9 cellular contexts compared by ENCODE assay signal in the genomic region with DNA sequence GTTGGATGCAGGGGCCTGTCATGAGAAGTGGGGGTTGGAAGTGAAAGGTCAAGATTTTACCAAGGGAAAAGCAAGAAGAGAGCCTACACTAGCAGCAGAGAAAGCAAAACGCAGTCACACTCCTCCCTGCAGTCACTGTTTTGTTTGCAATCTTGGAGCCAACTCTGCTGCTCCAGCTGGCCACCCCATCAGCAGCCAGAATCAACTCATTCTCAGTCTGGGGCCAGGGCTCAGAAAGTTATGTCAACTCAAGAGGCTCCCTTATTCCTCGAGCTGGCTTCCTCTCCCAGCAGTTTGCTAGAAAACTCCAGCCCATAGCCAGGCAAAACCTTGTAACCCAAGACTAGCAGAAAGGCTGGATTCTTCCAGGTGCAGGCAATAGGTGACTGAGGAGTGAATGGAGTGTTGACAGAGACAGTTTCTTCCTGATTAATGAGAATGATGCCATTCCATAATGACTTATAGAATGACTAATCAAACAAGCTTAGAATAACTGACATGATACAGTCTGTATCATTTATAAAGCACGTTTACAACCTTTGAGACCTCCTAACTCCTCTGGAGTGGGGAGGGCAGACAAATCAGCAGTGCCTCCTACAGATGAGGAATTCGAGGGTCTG. TPM values are rescaled to one million over a fixed set of nuclear protein-coding genes. Genes with fewer than 3 reads are reported as not detected.
DNase-seq lines count a peak whose midpoint lies in the region; ATAC-seq, FAIRE-seq and TF ChIP-seq lines count a peak whose summit lies in the region.
"Had no signal": no experiment of that assay in that cellular context is flagged by ENCODE, and none has a peak within 500 bp of the region (broad histone marks: within the 10 kb centered on the region; RNA-seq: fewer than 3 reads in every experiment).

No MANE protein-coding gene starts in this region.

- CTCF ChIA-PET in HepG2 (lab: Yijun Ruan, JAX; ENCODE audit: low intra/inter-chr PET ratio, low total read pairs) = no interaction called here

- 40% methylated on average over 4 of the region's 4 CpGs for WGBS in HepG2 (ENCODE audit: low lambda C conversion rate)

- intact Hi-C loops in HepG2 (cut with micrococcal nuclease; ENCODE audit: unreplicated experiment) = loop anchor here (5.0 kb wide), 1 partner anchor 64 kb away; no protein-coding TSS in a partner anchor

- BruUV-seq in HepG2 (replicated peaks; lab: Mats Ljungman, UMichigan) = no TSS peak

- POLR2A ChIA-PET in HepG2 (lab: Yijun Ruan, JAX) = no interaction called here

- no peak overlapping the region for H2AFZ ChIP-seq in HepG2 (ENCODE audit: low read length)

- H3K4me2 ChIP-seq in HepG2 (ENCODE audit: low read depth, low read length) = no peak overlapping the region

- TF ChIP-seq EP300 in HepG2 (IDR thresholded peaks at IDR 0.05; ENCODE audit: low read depth in 2 of 2, low read length in 2 of 2) (no peak), HepG2 (CRISPR knock-in tag; IDR thresholded peaks at IDR 0.05; ENCODE audit: borderline replicate concordance) (no peak)

- H3K9me3 ChIP-seq in MG63 (no peaks in the 10 kb centered on the region), right atrium auricular region (no peaks in the 10 kb centered on the region), HepG2 (ENCODE audit: low read length) (no peaks in the 10 kb centered on the region)

- H3K27me3 ChIP-seq in MG63 (no peaks in the 10 kb centered on the region), right atrium auricular region (no peaks in the 10 kb centered on the region), HepG2 (ENCODE audit: control insufficient read depth in 1 of 2, insufficient read depth in 2 of 2, low read length in 2 of 2) (no peaks in the 10 kb centered on the region; a peak in 1 of 5 replicates)

- ATAC-seq in HepG2 = no peak
- no peak for ATAC-seq in HG03432 (IDR thresholded peaks at IDR 0.05; ENCODE audit: unreplicated experiment)
- ATAC-seq: activated T-cell treated with anti-CD3 and anti-CD28 coated beads, Interleukin-2, amount 50 U/mL, for 72 hours had no signal

- peaks cover 10% of the 10 kb centered on the region; the same call in 1 of the 2 replicates for H3K36me3 ChIP-seq in MG63
- peaks cover 18% of the 10 kb centered on the region for H3K36me3 ChIP-seq in right atrium auricular region
- H3K36me3 ChIP-seq in HepG2 (replicated peaks in 1 of 2; ENCODE audit: control insufficient read depth in 1 of 2, insufficient read depth in 2 of 2, low read length in 2 of 2) = peaks cover 1 to 14% of the 10 kb centered on the region in 2 experiments; a peak in 3 of 5 replicates

- in situ Hi-C loops in astrocyte of the spinal cord (cut with HindIII; ENCODE audit: low sequenced_read_pairs) = no loop called here
- in situ Hi-C loops in HepG2 (cut with HindIII; ENCODE audit: extremely low pct_ligation_motif_present, low pct_unique_long_range_greater_than_20kb) = loop anchor here (10.0 kb wide), 1 partner anchor 197 kb away; no protein-coding TSS in a partner anchor

- H3K4me3 ChIP-seq in MG63 = no peak overlapping the region
- no peak overlapping the region for H3K4me3 ChIP-seq in astrocyte of the spinal cord (ENCODE audit: low read depth, low read length)
- no peak overlapping the region for H3K4me3 ChIP-seq in right atrium auricular region
- no peak overlapping the region for H3K4me3 ChIP-seq in HepG2 (replicated peaks in 1 of 3; ENCODE audit: insufficient read depth in 1 of 3, low read depth in 2 of 3, low read length in 3 of 3)

- peak; percentile 68 for DNase-seq in MG63
- peak; percentile 83 for DNase-seq in astrocyte of the spinal cord (ENCODE audit: low read depth, low spot score)
- DNase-seq in right atrium auricular region (ENCODE audit: low spot score) = peak; percentile 74
- DNase-seq in smooth muscle cell of the brain vasculature (ENCODE audit: low read depth, low spot score) = peak; percentile 78
- no peak for DNase-seq in activated T-cell treated with anti-CD3 and anti-CD28 coated beads, Interleukin-2, amount 50 U/mL, for 48 hours
- DNase-seq in HepG2 (ENCODE audit: low spot score) = no peak
- DNase-seq in activated CD8-positive, alpha-beta memory T cell treated with anti-CD3 and anti-CD28 coated beads, Interleukin-2, amount 50 U/mL, for 48 hours = no peak
- DNase-seq: activated T-cell treated with anti-CD3 and anti-CD28 coated beads, Interleukin-2, amount 50 U/mL, for 72 hours had no signal

- TF ChIP-seq CTCF in astrocyte of the spinal cord (IDR thresholded peaks at IDR 0.05; ENCODE audit: low read depth, low read length) (no peak), right atrium auricular region (IDR thresholded peaks at IDR 0.05) (no peak), HepG2 (CRISPR knock-in tag; IDR thresholded peaks at IDR 0.05) (no peak)

- no peak overlapping the region for H3K9ac ChIP-seq in HepG2 (ENCODE audit: insufficient read depth, low read depth, low read length)

- FAIRE-seq in HepG2 (lab: Jason Lieb, UNC) = no peak

- H4K20me1 ChIP-seq in HepG2 (ENCODE audit: insufficient read depth, low read length) = no peaks in the 10 kb centered on the region

- H3K27ac ChIP-seq in right atrium auricular region (no peak overlapping the region), HepG2 (ENCODE audit: extremely low read length, insufficient read depth, low read length) (no peak overlapping the region)

- no peak for TF ChIP-seq RAD21 in HepG2 (CRISPR knock-in tag; IDR thresholded peaks at IDR 0.05)

- no peaks in the 10 kb centered on the region for H3K4me1 ChIP-seq in right atrium auricular region
- H3K4me1 ChIP-seq in HepG2 (ENCODE audit: insufficient read depth, low read length) = peaks cover 8% of the 10 kb centered on the region; the same call in 1 of the 2 replicates

- no peaks in the 10 kb centered on the region for H3K79me2 ChIP-seq in HepG2 (ENCODE audit: insufficient read depth, low read length)

- TF ChIP-seq POLR2A in HepG2 (IDR thresholded peaks at IDR 0.05; ENCODE audit: insufficient read depth in 1 of 2, low read depth in 2 of 2, low read length in 2 of 2) = no peak

TF ChIP-seq in HepG2, 621 proteins besides CTCF, POLR2A, EP300 and RAD21 (continues in another document):
- TF ChIP-seq ARID2 (CRISPR knock-in tag; IDR thresholded peaks at IDR 0.05; ENCODE audit: borderline replicate concordance) = no peak
- no peak for TF ChIP-seq REXO4 (CRISPR knock-in tag; IDR thresholded peaks at IDR 0.05; ENCODE audit: borderline replicate concordance)
- no peak for TF ChIP-seq RBFOX2 (IDR thresholded peaks at IDR 0.05; ENCODE audit: low read depth, low read length)
- TF ChIP-seq AKAP8 (CRISPR knock-in tag; IDR thresholded peaks at IDR 0.05) = no peak
- TF ChIP-seq IRX3 (CRISPR knock-in tag; IDR thresholded peaks at IDR 0.05; ENCODE audit: borderline replicate concordance, low read depth) = no peak
- no peak for TF ChIP-seq ZNF121 (CRISPR knock-in tag; IDR thresholded peaks at IDR 0.05)
- TF ChIP-seq TBX2 (CRISPR knock-in tag; IDR thresholded peaks at IDR 0.05; ENCODE audit: borderline replicate concordance) = no peak
- no peak for TF ChIP-seq MTF2 (CRISPR knock-in tag; IDR thresholded peaks at IDR 0.05; ENCODE audit: borderline replicate concordance)
- TF ChIP-seq, protein P1, sequence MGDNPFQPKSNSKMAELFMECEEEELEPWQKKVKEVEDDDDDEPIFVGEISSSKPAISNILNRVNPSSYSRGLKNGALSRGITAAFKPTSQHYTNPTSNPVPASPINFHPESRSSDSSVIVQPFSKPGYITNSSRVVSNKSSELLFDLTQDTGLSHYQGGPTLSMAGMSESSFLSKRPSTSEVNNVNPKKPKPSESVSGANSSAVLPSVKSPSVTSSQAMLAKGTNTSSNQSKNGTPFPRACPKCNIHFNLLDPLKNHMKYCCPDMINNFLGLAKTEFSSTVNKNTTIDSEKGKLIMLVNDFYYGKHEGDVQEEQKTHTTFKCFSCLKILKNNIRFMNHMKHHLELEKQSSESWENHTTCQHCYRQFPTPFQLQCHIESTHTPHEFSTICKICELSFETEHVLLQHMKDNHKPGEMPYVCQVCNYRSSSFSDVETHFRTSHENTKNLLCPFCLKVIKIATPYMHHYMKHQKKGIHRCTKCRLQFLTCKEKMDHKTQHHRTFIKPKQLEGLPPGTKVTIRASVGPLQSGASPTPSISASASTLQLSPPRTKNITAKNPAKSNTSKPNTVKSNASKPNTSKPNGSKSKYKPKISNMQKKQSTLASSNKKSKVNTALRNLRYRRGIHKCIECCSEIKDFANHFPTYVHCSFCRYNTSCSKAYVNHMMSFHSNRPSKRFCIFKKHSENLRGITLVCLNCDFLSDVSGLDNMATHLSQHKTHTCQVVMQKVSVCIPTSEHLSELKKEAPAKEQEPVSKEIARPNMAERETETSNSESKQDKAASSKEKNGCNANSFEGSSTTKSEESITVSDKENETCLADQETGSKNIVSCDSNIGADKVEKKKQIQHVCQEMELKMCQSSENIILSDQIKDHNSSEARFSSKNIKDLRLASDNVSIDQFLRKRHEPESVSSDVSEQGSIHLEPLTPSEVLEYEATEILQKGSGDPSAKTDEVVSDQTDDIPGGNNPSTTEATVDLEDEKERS (CRISPR knock-in tag; IDR thresholded peaks at IDR 0.05) = no peak

RNA-seq across cellular contexts. Expression of gene P4HA3, which starts 53.4 kb away (rescaled TPM):
- not detected in 2 replicates for total RNA-seq in MG63 (2014; rRNA removed; shearing (Covaris generic); ENCODE audit: low replicate concordance)
- total RNA-seq in right atrium auricular region = under 1 TPM in 1 of 2 donors, not detected in 1; 0.75 TPM
- total RNA-seq in HepG2 (2016; rRNA removed; fragmentation: Illumina TruSeq; extraction: Trizol) = not detected in 2 replicates
- not detected in 2 replicates for total RNA-seq in HepG2 (2016; cell fraction: cytosol; rRNA removed; fragmentation: Illumina TruSeq; extraction: Trizol; ENCODE audit: low read depth)
- not detected in 2 replicates for total RNA-seq in HepG2 (2016; cell fraction: insoluble cytoplasmic fraction; rRNA removed; fragmentation: Illumina TruSeq; extraction: Trizol)
- not detected in 2 replicates for total RNA-seq in HepG2 (2016; cell fraction: membrane; rRNA removed; fragmentation: Illumina TruSeq; extraction: Trizol)
- not detected in 2 replicates for total RNA-seq in HepG2 (2016; cell fraction: nucleus; rRNA removed; fragmentation: Illumina TruSeq; extraction: Trizol)
- polyA plus RNA-seq in HepG2 (2011; rRNA removed) = not detected in 2 replicates
- polyA plus RNA-seq in HepG2 (2011; cell fraction: cytosol; rRNA removed) = 0.03 TPM in 1 of 2 replicates, not detected in the other
- not detected in 2 replicates for polyA plus RNA-seq in HepG2 (2011; cell fraction: nucleus; rRNA removed)
- 0.11 TPM in 1 of 2 replicates, not detected in the other for polyA plus RNA-seq in HepG2 (2012)
- polyA plus RNA-seq in HepG2 (2016; cell fraction: cytosol; fragmentation: Illumina TruSeq; extraction: Trizol; ENCODE audit: low read depth) = 0.08 TPM in 1 of 2 replicates, not detected in the other
- not detected in 2 replicates for polyA plus RNA-seq in HepG2 (2016; cell fraction: insoluble cytoplasmic fraction; fragmentation: Illumina TruSeq; extraction: Trizol; ENCODE audit: low read depth)
- not detected in 2 replicates for polyA plus RNA-seq in HepG2 (2016; cell fraction: membrane; fragmentation: Illumina TruSeq; extraction: Trizol; ENCODE audit: low read depth)
- not detected in 2 replicates for polyA plus RNA-seq in HepG2 (2016; cell fraction: nucleus; fragmentation: Illumina TruSeq; extraction: Trizol; ENCODE audit: insufficient read depth, low read depth)
- 1.5 TPM in 1 of 2 replicates, not detected in the other for polyA minus RNA-seq in HepG2 (2011; rRNA and poly(A)+ RNA removed; ENCODE audit: low replicate concordance)
- polyA minus RNA-seq in HepG2 (2011; cell fraction: cytosol; rRNA and poly(A)+ RNA removed) = not detected in 2 replicates
- polyA minus RNA-seq in HepG2 (2011; cell fraction: nucleus; rRNA and poly(A)+ RNA removed) = not detected in 2 replicates
- total RNA-seq: activated T-cell treated with anti-CD3 and anti-CD28 coated beads, Interleukin-2, amount 50 U/mL, for 72 hours had no signal

Comparison
In these comparisons a context has a peak if more than half of its experiments do, and no peak if none do; other contexts are left out.
1. DNase-seq: peak in MG63 (single experiment), astrocyte of the spinal cord (single experiment), right atrium auricular region (single experiment) and smooth muscle cell of the brain vasculature (single experiment); none in activated T-cell treated with anti-CD3 and anti-CD28 coated beads, Interleukin-2, amount 50 U/mL, for 48 hours (0 of 2), HepG2 (single experiment) and activated CD8-positive, alpha-beta memory T cell treated with anti-CD3 and anti-CD28 coated beads, Interleukin-2, amount 50 U/mL, for 48 hours (single experiment).